24 cellular contexts compared by ENCODE assay signal in genomic region chrX:142999209-142999720, GRCh38. TPM values are rescaled to one million over a fixed set of nuclear protein-coding genes. Genes with fewer than 3 reads are reported as not detected.
"Had no signal": no experiment of that assay in that cellular context is flagged by ENCODE, and none has a peak within 500 bp of the region (broad histone marks: within the 10 kb centered on the region; RNA-seq: fewer than 3 reads in every experiment).

No MANE protein-coding gene starts in this region.

- H3K4me3 ChIP-seq: breast epithelium, gastrocnemius medialis, heart left ventricle, tibial nerve, uterus had no signal

- ATAC-seq: activated CD4-positive, CD25-positive, alpha-beta regulatory T cell treated with anti-CD3 and anti-CD28 coated beads, Interleukin-2, amount 50 U/mL, for 24 hours; gastrocnemius medialis; heart left ventricle; left ventricle myocardium superior; natural killer cell treated with Interleukin-12 subunit alpha and Interleukin-12 subunit beta and Interleukin-15 and Interleukin-18, amount 100 ng/mL, for 72 hours had no signal

- DNase-seq: activated CD4-positive, alpha-beta T cell treated with anti-CD3 and anti-CD28 coated beads, Interleukin-2, amount 50 U/mL, for 1 hour; activated naive CD4-positive, alpha-beta T cell; activated naive CD8-positive, alpha-beta T cell treated with anti-CD3 and anti-CD28 coated beads, Interleukin-2, amount 10 ng/mL, durations not matched to agents 7 days and 5 days; activated T-cell treated with anti-CD3 and anti-CD28 coated beads for 4 hours; aorta; endodermal cell; erythroblast; gastrocnemius medialis; heart left ventricle; left ventricle myocardium superior; mesendoderm; posterior cingulate gyrus; small intestine; stimulated activated CD4-positive, alpha-beta T cell treated with anti-CD3 and anti-CD28 coated beads, Interleukin-4, amount 100 ng/mL, for 24 hours; stimulated activated naive CD4-positive, alpha-beta T cell; T-helper 9 cell; uterus had no signal

RNA-seq across cellular contexts. Expression of gene SPANXN4, which starts 26.5 kb away (rescaled TPM):
- total RNA-seq: activated naive CD8-positive, alpha-beta T cell treated with anti-CD3 and anti-CD28 coated beads, Interleukin-2, amount 10 ng/mL, durations not matched to agents 7 days and 5 days; aorta; breast epithelium; cerebellum; dermis microvascular lymphatic vessel endothelial cell; endodermal cell; gastrocnemius medialis; heart left ventricle; left ventricle myocardium superior; natural killer cell treated with Interleukin-12 subunit alpha and Interleukin-12 subunit beta and Interleukin-15 and Interleukin-18, amount 100 ng/mL, for 72 hours; subcutaneous adipose tissue; tibial nerve; uterus had no signal
